In genomic region chr11:15768321-15768720, GRCh38 we compare ENCODE assay signal across 1 cellular context.
TF ChIP-seq lines count a peak whose summit lies in the region.

No MANE protein-coding gene starts in this region.

TF ChIP-seq in SK-N-SH treated with all-trans-retinoic acid at 6 μM for 48 hours, 23 proteins besides CTCF, POLR2A, EP300 and RAD21 (continued from another document):
- no peak for TF ChIP-seq CREB5 (CRISPR knock-in tag; IDR thresholded peaks at IDR 0.05; ENCODE audit: low read depth)
- TF ChIP-seq ESRRG (CRISPR knock-in tag; IDR thresholded peaks at IDR 0.05): no peak
- TF ChIP-seq CSRNP3 (CRISPR knock-in tag; IDR thresholded peaks at IDR 0.05): no peak
- no peak for TF ChIP-seq BACH2 (CRISPR knock-in tag; IDR thresholded peaks at IDR 0.05; ENCODE audit: borderline replicate concordance)
- TF ChIP-seq OSR1 (CRISPR knock-in tag; IDR thresholded peaks at IDR 0.05): no peak
- no peak for TF ChIP-seq RARB (CRISPR knock-in tag; IDR thresholded peaks at IDR 0.05)
- no peak for TF ChIP-seq ISL1 (CRISPR knock-in tag; IDR thresholded peaks at IDR 0.05)
- no peak for TF ChIP-seq PATZ1 (CRISPR knock-in tag; IDR thresholded peaks at IDR 0.05; ENCODE audit: borderline replicate concordance)
- no peak for TF ChIP-seq SNAI2 (CRISPR knock-in tag; IDR thresholded peaks at IDR 0.05)
